22 cellular contexts compared by ENCODE assay signal in genomic region chr5:1538276-1538675, GRCh38. TPM values are rescaled to one million over a fixed set of nuclear protein-coding genes. Genes with fewer than 3 reads are reported as not detected.
DNase-seq lines count a peak whose midpoint lies in the region; ATAC-seq and TF ChIP-seq lines count a peak whose summit lies in the region.
"Had no signal": no experiment of that assay in that cellular context is flagged by ENCODE, and none has a peak within 500 bp of the region (broad histone marks: within the 10 kb centered on the region; RNA-seq: fewer than 3 reads in every experiment).

No MANE protein-coding gene starts in this region.

- no peaks in the 10 kb centered on the region for H3K9me3 Mint-ChIP-seq in CD4-positive, alpha-beta T cell
- H3K9me3 Mint-ChIP-seq in dendritic cell treated with granulocyte-macrophage colony-stimulating factor and Interleukin-4, amounts not matched to agents 40 ng/mL and 50 ng/mL, for 4 days, result no peaks in the 10 kb centered on the region
- no peaks in the 10 kb centered on the region for H3K9me3 Mint-ChIP-seq in endothelial cell (ENCODE audit: unreplicated experiment)

- H3K4me3 ChIP-seq in osteoblast (ENCODE audit: insufficient read depth, low read length), result no peak overlapping the region
- H3K4me3 ChIP-seq: BLaER1, hepatocyte, tibial artery had no signal

- peak overlapping the region; percentile 39 for H3K4me3 Mint-ChIP-seq in CD4-positive, alpha-beta T cell
- no peak overlapping the region for H3K4me3 Mint-ChIP-seq in dendritic cell treated with granulocyte-macrophage colony-stimulating factor and Interleukin-4, amounts not matched to agents 40 ng/mL and 50 ng/mL, for 4 days
- no peak overlapping the region for H3K4me3 Mint-ChIP-seq in endothelial cell (ENCODE audit: unreplicated experiment)

- peak; percentile 24 for DNase-seq in activated CD4-positive, CD25-positive, alpha-beta regulatory T cell treated with anti-CD3 and anti-CD28 coated beads, Interleukin-2, amount 50 U/mL, for 72 hours
- no peak for DNase-seq in CD4-positive, alpha-beta T cell
- DNase-seq in osteoblast (ENCODE audit: insufficient read length, low spot score, missing footprints), result peak; percentile 17
- no peak for DNase-seq in G401 (ENCODE audit: low spot score)
- no peak for DNase-seq in Ammon's horn (ENCODE audit: low spot score)
- DNase-seq in endothelial cell (ENCODE audit: low spot score), result no peak
- DNase-seq: 8988T; activated CD4-positive, CD25-positive, alpha-beta regulatory T cell; activated T-cell treated with anti-CD3 and anti-CD28 coated beads, Interleukin-2, amount 50 U/mL, for 1 hour; amygdala; DMS153; H7; MV-4-11; NCI-H2029; SHP77; small intestine had no signal

- no peaks in the 10 kb centered on the region for H4K20me1 ChIP-seq in osteoblast (ENCODE audit: insufficient read depth, low read length)
- H4K20me1 ChIP-seq: BLaER1 had no signal

- POLR2A ChIA-PET in CD4-positive, alpha-beta T cell (lab: Charles Lee), result no interaction called here

- no peak overlapping the region for H3K4me2 ChIP-seq in osteoblast (ENCODE audit: insufficient read depth, low read length)
- H3K4me2 ChIP-seq: BLaER1, hepatocyte had no signal

- H2AFZ ChIP-seq in osteoblast (ENCODE audit: low read length), result no peak overlapping the region
- H2AFZ ChIP-seq: hepatocyte, parathyroid adenoma had no signal

- no peaks in the 10 kb centered on the region for H3K36me3 Mint-ChIP-seq in CD4-positive, alpha-beta T cell (ENCODE audit: low read depth)
- H3K36me3 Mint-ChIP-seq in dendritic cell treated with granulocyte-macrophage colony-stimulating factor and Interleukin-4, amounts not matched to agents 40 ng/mL and 50 ng/mL, for 4 days (ENCODE audit: low read depth), result no peaks in the 10 kb centered on the region
- peaks cover 4% of the 10 kb centered on the region for H3K36me3 Mint-ChIP-seq in endothelial cell (ENCODE audit: low read depth, unreplicated experiment)

- no peak for ATAC-seq in activated CD4-positive, CD25-positive, alpha-beta regulatory T cell treated with anti-CD3 and anti-CD28 coated beads, Interleukin-2, amount 50 U/mL, for 24 hours
- ATAC-seq in CD4-positive, alpha-beta T cell (ENCODE audit: poor library complexity), result no peak

- H3K79me2 ChIP-seq in osteoblast (ENCODE audit: insufficient read depth, low read length), result no peaks in the 10 kb centered on the region
- H3K79me2 ChIP-seq: hepatocyte, parathyroid adenoma had no signal

- CTCF ChIA-PET in CD4-positive, alpha-beta T cell (lab: Charles Lee), result no interaction called here

- H3K9me3 ChIP-seq in CD4-positive, alpha-beta T cell (ENCODE audit: control insufficient read depth, low read length), result no peaks in the 10 kb centered on the region
- no peaks in the 10 kb centered on the region for H3K9me3 ChIP-seq in osteoblast (ENCODE audit: low read depth, low read length)
- H3K9me3 ChIP-seq: tibial artery had no signal

- in situ Hi-C loops in G401 (cut with HindIII; ENCODE audit: low sequenced_read_pairs), result no loop called here

- TF ChIP-seq CTCF in CD4-positive, alpha-beta T cell (IDR thresholded peaks at IDR 0.05), result no peak
- TF ChIP-seq CTCF in osteoblast (IDR thresholded peaks at IDR 0.05; ENCODE audit: extremely low read depth, low read depth, low read length) (no peak), endothelial cell (IDR thresholded peaks at IDR 0.05; ENCODE audit: unreplicated experiment) (no peak)

- H3K27me3 Mint-ChIP-seq in CD4-positive, alpha-beta T cell, result no peaks in the 10 kb centered on the region
- H3K27me3 Mint-ChIP-seq in dendritic cell treated with granulocyte-macrophage colony-stimulating factor and Interleukin-4, amounts not matched to agents 40 ng/mL and 50 ng/mL, for 4 days, result no peaks in the 10 kb centered on the region
- peaks cover 12% of the 10 kb centered on the region for H3K27me3 Mint-ChIP-seq in endothelial cell (ENCODE audit: unreplicated experiment)

- no peaks in the 10 kb centered on the region for H3K36me3 ChIP-seq in osteoblast (ENCODE audit: insufficient read depth, low read length)
- H3K36me3 ChIP-seq: BLaER1, tibial artery had no signal

- H3K27me3 ChIP-seq in CD4-positive, alpha-beta T cell (ENCODE audit: control insufficient read depth, insufficient read depth, low read length), result no peaks in the 10 kb centered on the region
- peaks cover 21% of the 10 kb centered on the region for H3K27me3 ChIP-seq in osteoblast (ENCODE audit: insufficient read depth, low read length)
- H3K27me3 ChIP-seq: BLaER1, hepatocyte, tibial artery had no signal

- no peak overlapping the region for H3K27ac ChIP-seq in CD4-positive, alpha-beta T cell (ENCODE audit: low read depth, low read length)
- H3K27ac ChIP-seq in osteoblast (ENCODE audit: low read depth, low read length), result no peak overlapping the region
- H3K27ac ChIP-seq: BLaER1, hepatocyte, parathyroid adenoma, tibial artery had no signal

- H3K27ac Mint-ChIP-seq in CD4-positive, alpha-beta T cell, result peak overlapping the region; percentile 78
- peak overlapping the region; percentile 30 for H3K27ac Mint-ChIP-seq in dendritic cell treated with granulocyte-macrophage colony-stimulating factor and Interleukin-4, amounts not matched to agents 40 ng/mL and 50 ng/mL, for 4 days
- H3K27ac Mint-ChIP-seq in endothelial cell (ENCODE audit: unreplicated experiment), result no peak overlapping the region

- intact Hi-C loops in CD4-positive, alpha-beta T cell (cut with DNase I, micrococcal nuclease), result no loop called here
- intact Hi-C loops in dendritic cell treated with granulocyte-macrophage colony-stimulating factor and Interleukin-4, amounts not matched to agents 40 ng/mL and 50 ng/mL, for 4 days (cut with micrococcal nuclease), result no loop called here

- H3K4me1 ChIP-seq in osteoblast (ENCODE audit: insufficient read depth, low read length), result peaks cover 10% of the 10 kb centered on the region
- H3K4me1 ChIP-seq: parathyroid adenoma had no signal

- peaks cover 23% of the 10 kb centered on the region for H3K4me1 Mint-ChIP-seq in CD4-positive, alpha-beta T cell (ENCODE audit: low read depth)
- peaks cover 34% of the 10 kb centered on the region for H3K4me1 Mint-ChIP-seq in dendritic cell treated with granulocyte-macrophage colony-stimulating factor and Interleukin-4, amounts not matched to agents 40 ng/mL and 50 ng/mL, for 4 days (ENCODE audit: low read depth)
- H3K4me1 Mint-ChIP-seq in endothelial cell (ENCODE audit: unreplicated experiment), result no peaks in the 10 kb centered on the region

RNA-seq across cellular contexts. Expression of gene LPCAT1, which starts 14.5 kb away (rescaled TPM):
- total RNA-seq in CD4-positive, alpha-beta T cell, result 10 to 100 TPM; 20.4 to 21.2 TPM
- total RNA-seq in osteoblast, result 11.6 and 15.6 TPM in 2 replicates
- total RNA-seq in G401 (2014; rRNA removed; shearing (Covaris generic)), result 71.5 and 143 TPM in 2 replicates
- total RNA-seq in endothelial cell (ENCODE audit: unreplicated experiment), result 81.3 TPM

Comparison
In these comparisons a context has a peak if more than half of its experiments do, and no peak if none do; other contexts are left out.
1. DNase-seq: peak in activated CD4-positive, CD25-positive, alpha-beta regulatory T cell treated with anti-CD3 and anti-CD28 coated beads, Interleukin-2, amount 50 U/mL, for 72 hours (single experiment) and osteoblast (single experiment); none in CD4-positive, alpha-beta T cell (0 of 10), G401 (single experiment), Ammon's horn (single experiment) and endothelial cell (single experiment).